ENCODE assay signal across 1 cellular context in genomic region chr5:35518104-35518503, GRCh38.
A peak's percentile ranks its signal among the peaks of the same experiment; 100 is the strongest.
TF ChIP-seq lines count a peak whose summit lies in the region.

No MANE protein-coding gene starts in this region.

TF ChIP-seq in GM12878, 131 proteins besides CTCF, POLR2A, EP300 and RAD21 (continued from another document):
- TF ChIP-seq ZNF687 (IDR thresholded peaks at IDR 0.05) (peak; percentile 89), PBX3 (IDR thresholded peaks at IDR 0.05; ENCODE audit: insufficient replicate concordance, low read depth, low read length) (peak; percentile 67), NR2C2 (IDR thresholded peaks at IDR 0.05; ENCODE audit: borderline replicate concordance, control insufficient read depth, insufficient read length, low read depth) (no peak), ATF7 (IDR thresholded peaks at IDR 0.05; ENCODE audit: low read depth) (peak; percentile 67; the same call in 1 of the 2 replicates), ZBTB40 (IDR thresholded peaks at IDR 0.05; ENCODE audit: borderline replicate concordance) (no peak), SUZ12 (IDR thresholded peaks at IDR 0.05; ENCODE audit: unreplicated experiment) (no peak), TCF3 (IDR thresholded peaks at IDR 0.05; ENCODE audit: borderline replicate concordance, insufficient read depth, low read depth, low read length) (no peak)
